ENCODE assay signal across 1 cellular context in the genomic region with DNA sequence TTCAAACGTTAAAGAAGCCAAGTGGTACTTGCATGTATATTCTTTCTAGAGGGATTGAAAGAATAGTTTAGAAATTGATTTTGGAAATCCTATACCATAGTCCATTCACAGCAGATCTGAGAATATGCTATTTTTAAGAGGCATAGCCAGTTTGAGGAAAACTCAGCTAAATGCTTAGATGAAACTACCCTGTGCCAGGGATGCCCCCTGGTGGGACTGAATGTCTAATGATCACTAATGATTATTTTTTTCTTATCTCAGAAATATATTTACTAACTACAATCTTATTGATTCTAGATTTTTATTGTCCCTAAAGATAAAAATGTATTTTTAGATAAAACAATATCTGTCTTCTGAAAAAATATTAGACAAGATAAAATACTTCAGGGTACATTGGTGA.
TF ChIP-seq lines count a peak whose summit lies in the region.

No MANE protein-coding gene starts in this region.

TF ChIP-seq in HepG2, 621 proteins besides CTCF, POLR2A, EP300 and RAD21 (continued from another document):
- no peak for TF ChIP-seq ZNF780A (CRISPR knock-in tag; IDR thresholded peaks at IDR 0.05)
- TF ChIP-seq, protein P1, sequence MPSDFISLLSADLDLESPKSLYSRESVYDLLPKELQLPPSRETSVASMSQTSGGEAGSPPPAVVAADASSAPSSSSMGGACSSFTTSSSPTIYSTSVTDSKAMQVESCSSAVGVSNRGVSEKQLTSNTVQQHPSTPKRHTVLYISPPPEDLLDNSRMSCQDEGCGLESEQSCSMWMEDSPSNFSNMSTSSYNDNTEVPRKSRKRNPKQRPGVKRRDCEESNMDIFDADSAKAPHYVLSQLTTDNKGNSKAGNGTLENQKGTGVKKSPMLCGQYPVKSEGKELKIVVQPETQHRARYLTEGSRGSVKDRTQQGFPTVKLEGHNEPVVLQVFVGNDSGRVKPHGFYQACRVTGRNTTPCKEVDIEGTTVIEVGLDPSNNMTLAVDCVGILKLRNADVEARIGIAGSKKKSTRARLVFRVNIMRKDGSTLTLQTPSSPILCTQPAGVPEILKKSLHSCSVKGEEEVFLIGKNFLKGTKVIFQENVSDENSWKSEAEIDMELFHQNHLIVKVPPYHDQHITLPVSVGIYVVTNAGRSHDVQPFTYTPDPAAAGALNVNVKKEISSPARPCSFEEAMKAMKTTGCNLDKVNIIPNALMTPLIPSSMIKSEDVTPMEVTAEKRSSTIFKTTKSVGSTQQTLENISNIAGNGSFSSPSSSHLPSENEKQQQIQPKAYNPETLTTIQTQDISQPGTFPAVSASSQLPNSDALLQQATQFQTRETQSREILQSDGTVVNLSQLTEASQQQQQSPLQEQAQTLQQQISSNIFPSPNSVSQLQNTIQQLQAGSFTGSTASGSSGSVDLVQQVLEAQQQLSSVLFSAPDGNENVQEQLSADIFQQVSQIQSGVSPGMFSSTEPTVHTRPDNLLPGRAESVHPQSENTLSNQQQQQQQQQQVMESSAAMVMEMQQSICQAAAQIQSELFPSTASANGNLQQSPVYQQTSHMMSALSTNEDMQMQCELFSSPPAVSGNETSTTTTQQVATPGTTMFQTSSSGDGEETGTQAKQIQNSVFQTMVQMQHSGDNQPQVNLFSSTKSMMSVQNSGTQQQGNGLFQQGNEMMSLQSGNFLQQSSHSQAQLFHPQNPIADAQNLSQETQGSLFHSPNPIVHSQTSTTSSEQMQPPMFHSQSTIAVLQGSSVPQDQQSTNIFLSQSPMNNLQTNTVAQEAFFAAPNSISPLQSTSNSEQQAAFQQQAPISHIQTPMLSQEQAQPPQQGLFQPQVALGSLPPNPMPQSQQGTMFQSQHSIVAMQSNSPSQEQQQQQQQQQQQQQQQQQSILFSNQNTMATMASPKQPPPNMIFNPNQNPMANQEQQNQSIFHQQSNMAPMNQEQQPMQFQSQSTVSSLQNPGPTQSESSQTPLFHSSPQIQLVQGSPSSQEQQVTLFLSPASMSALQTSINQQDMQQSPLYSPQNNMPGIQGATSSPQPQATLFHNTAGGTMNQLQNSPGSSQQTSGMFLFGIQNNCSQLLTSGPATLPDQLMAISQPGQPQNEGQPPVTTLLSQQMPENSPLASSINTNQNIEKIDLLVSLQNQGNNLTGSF (CRISPR knock-in tag; IDR thresholded peaks at IDR 0.05), result no peak
- TF ChIP-seq HOXA5 (CRISPR knock-in tag; IDR thresholded peaks at IDR 0.05), result no peak
- no peak for TF ChIP-seq ZNF256 (CRISPR knock-in tag; conservative IDR thresholded peaks at IDR 0.05)
- no peak for TF ChIP-seq MIXL1 (CRISPR knock-in tag; IDR thresholded peaks at IDR 0.05)
- TF ChIP-seq POLR2G (IDR thresholded peaks at IDR 0.05; ENCODE audit: low read depth, low read length), result no peak
- no peak for TF ChIP-seq KDM6A (CRISPR knock-in tag; IDR thresholded peaks at IDR 0.05; ENCODE audit: low read depth)
